19 cellular contexts compared by ENCODE assay signal in genomic region chr2:238509903-238510302, GRCh38.
"Had no signal": no experiment of that assay in that cellular context is flagged by ENCODE, and none has a peak within 500 bp of the region (broad histone marks: within the 10 kb centered on the region; RNA-seq: fewer than 3 reads in every experiment).

No MANE protein-coding gene starts in this region.

- H3K36me3 Mint-ChIP-seq: activated naive CD4-positive, alpha-beta T cell treated with anti-CD3 and anti-CD28 coated beads, Interleukin-2, amount 50 U/mL, for 72 hours; naive thymus-derived CD8-positive, alpha-beta T cell had no signal

- H3K4me1 Mint-ChIP-seq: naive thymus-derived CD8-positive, alpha-beta T cell had no signal

- H3K4me3 ChIP-seq: dorsolateral prefrontal cortex, gastroesophageal sphincter, heart left ventricle, lung, smooth muscle cell, testis, vagina had no signal

- H3K9me3 Mint-ChIP-seq: activated naive CD4-positive, alpha-beta T cell treated with anti-CD3 and anti-CD28 coated beads, Interleukin-2, amount 50 U/mL, for 72 hours had no signal

- H3K27ac ChIP-seq: brain microvascular endothelial cell, dorsolateral prefrontal cortex, gastroesophageal sphincter, heart left ventricle, parathyroid adenoma, testis, vagina, WERI-Rb-1 had no signal

- H3K4me3 Mint-ChIP-seq: naive thymus-derived CD8-positive, alpha-beta T cell had no signal

- DNase-seq: activated CD4-positive, alpha-beta T cell treated with anti-CD3 and anti-CD28 coated beads for 1 hour; activated CD4-positive, alpha-beta T cell treated with anti-CD3 and anti-CD28 coated beads, Interleukin-2, amount 50 U/mL, for 1 hour; activated T-cell treated with anti-CD3 and anti-CD28 coated beads, Interleukin-2, amount 50 U/mL, for 1 hour; brain microvascular endothelial cell; central memory CD4-positive, alpha-beta T cell; heart left ventricle; naive thymus-derived CD8-positive, alpha-beta T cell; stimulated activated CD4-positive, alpha-beta T cell treated with anti-CD3 and anti-CD28 coated beads, Interleukin-2, amount 100 ng/mL, for 48 hours; stimulated activated naive CD4-positive, alpha-beta T cell; testis; trophoblast cell; WERI-Rb-1 had no signal

- H3K9ac ChIP-seq: parathyroid adenoma had no signal

- H3K79me2 ChIP-seq: parathyroid adenoma had no signal

- H3K4me1 ChIP-seq: gastroesophageal sphincter, heart left ventricle, parathyroid adenoma, testis, vagina had no signal

- H3K4me2 ChIP-seq: smooth muscle cell had no signal

- H3K36me3 ChIP-seq: brain microvascular endothelial cell, gastroesophageal sphincter, heart left ventricle, vagina, WERI-Rb-1 had no signal

- H3K27ac Mint-ChIP-seq: naive thymus-derived CD8-positive, alpha-beta T cell had no signal

- H3K9me3 ChIP-seq: gastroesophageal sphincter, testis, vagina had no signal

- ATAC-seq: activated naive CD4-positive, alpha-beta T cell treated with anti-CD3 and anti-CD28 coated beads, Interleukin-2, amount 50 U/mL, for 72 hours; gastroesophageal sphincter; naive thymus-derived CD8-positive, alpha-beta T cell had no signal

- H3K27me3 Mint-ChIP-seq: naive thymus-derived CD8-positive, alpha-beta T cell had no signal

- H3K27me3 ChIP-seq: brain microvascular endothelial cell, dorsolateral prefrontal cortex, testis, vagina had no signal

- H2AFZ ChIP-seq: parathyroid adenoma had no signal
